Comparison of ENCODE assay signal across 24 cellular contexts in the genomic region with DNA sequence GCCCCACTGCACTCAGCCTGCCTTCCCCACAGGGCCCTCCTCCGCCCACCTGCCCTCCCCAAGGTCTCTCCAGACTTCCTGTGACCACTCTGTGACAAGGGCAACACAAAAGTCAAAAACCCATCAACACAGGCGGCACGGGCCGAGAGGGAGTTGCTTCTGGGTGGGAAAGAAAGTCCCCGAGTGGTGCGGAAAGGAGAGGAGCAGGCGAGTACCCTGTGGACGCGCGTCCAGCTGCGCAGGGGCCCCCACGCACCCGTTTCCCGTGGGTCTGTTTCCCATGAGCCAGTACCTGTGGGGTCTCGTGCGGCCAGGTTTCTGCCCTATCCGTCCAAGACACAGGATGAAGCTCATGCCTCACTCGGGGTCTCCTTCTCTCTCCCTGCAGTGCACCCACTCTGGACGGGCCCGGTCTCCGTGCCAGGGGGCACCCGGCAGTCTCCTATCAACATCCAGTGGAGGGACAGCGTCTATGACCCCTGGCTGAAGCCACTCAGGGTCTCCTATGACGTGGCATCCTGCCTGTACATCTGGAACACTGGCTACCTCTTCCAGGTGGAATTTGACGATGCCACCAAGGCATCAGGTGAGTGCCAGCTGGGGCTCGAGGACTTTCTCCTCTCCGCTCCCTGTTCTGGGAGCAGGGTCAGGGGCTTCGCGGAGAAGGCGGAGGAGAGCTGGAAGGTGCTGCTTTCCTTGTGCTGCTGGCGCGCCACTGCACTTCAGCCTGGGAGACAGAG. TPM values are rescaled to one million over a fixed set of nuclear protein-coding genes. Genes with fewer than 3 reads are reported as not detected.
"Had no signal": no experiment of that assay in that cellular context is flagged by ENCODE, and none has a peak within 500 bp of the region (broad histone marks: within the 10 kb centered on the region; RNA-seq: fewer than 3 reads in every experiment).

No MANE protein-coding gene starts in this region.

- H3K27me3 Mint-ChIP-seq: activated CD4-positive, alpha-beta memory T cell treated with anti-CD3 and anti-CD28 coated beads, Interleukin-2, amount 10 ng/mL, durations not matched to agents 7 days and 5 days; activated CD4-positive, alpha-beta T cell treated with anti-CD3 and anti-CD28 coated beads for 36 hours; central memory CD8-positive, alpha-beta T cell; natural killer cell treated with Interleukin-12 subunit alpha and Interleukin-12 subunit beta and Interleukin-15 and Interleukin-18, amount 100 ng/mL, for 72 hours had no signal

- H3K4me1 ChIP-seq: prostate gland, transverse colon had no signal

- H3K27ac Mint-ChIP-seq: activated CD4-positive, alpha-beta memory T cell treated with anti-CD3 and anti-CD28 coated beads, Interleukin-2, amount 10 ng/mL, durations not matched to agents 7 days and 5 days; activated CD4-positive, alpha-beta T cell treated with anti-CD3 and anti-CD28 coated beads for 36 hours; natural killer cell treated with Interleukin-12 subunit alpha and Interleukin-12 subunit beta and Interleukin-15 and Interleukin-18, amount 100 ng/mL, for 72 hours; T-helper 1 cell treated with Interleukin-12 subunit alpha and Interleukin-12 subunit beta and Interleukin-4 antibody, amounts not matched to agents 30 μg/mL and 1 μg/mL, for 36 hours had no signal

- H3K9me3 ChIP-seq: esophagus squamous epithelium, prostate gland, transverse colon had no signal

- H3K4me3 Mint-ChIP-seq: activated CD4-positive, alpha-beta memory T cell treated with anti-CD3 and anti-CD28 coated beads, Interleukin-2, amount 10 ng/mL, durations not matched to agents 7 days and 5 days; activated CD4-positive, alpha-beta T cell treated with anti-CD3 and anti-CD28 coated beads for 36 hours; central memory CD8-positive, alpha-beta T cell; natural killer cell treated with Interleukin-12 subunit alpha and Interleukin-12 subunit beta and Interleukin-15 and Interleukin-18, amount 100 ng/mL, for 72 hours; T-helper 1 cell treated with Interleukin-12 subunit alpha and Interleukin-12 subunit beta and Interleukin-4 antibody, amounts not matched to agents 30 μg/mL and 1 μg/mL, for 36 hours had no signal

- H3K4me3 ChIP-seq: esophagus squamous epithelium, prostate gland, transverse colon had no signal

- DNase-seq: activated CD4-positive, alpha-beta memory T cell treated with anti-CD3 and anti-CD28 coated beads, Interleukin-2, amount 10 ng/mL, durations not matched to agents 7 days and 5 days; activated CD4-positive, alpha-beta T cell treated with anti-CD3 and anti-CD28 coated beads for 36 hours; activated CD8-positive, alpha-beta memory T cell treated with anti-CD3 and anti-CD28 coated beads, Interleukin-2, amount 50 U/mL, for 4 hours; activated naive CD4-positive, alpha-beta T cell; anterior cingulate cortex; brain microvascular endothelial cell; effector CD8-positive, alpha-beta T cell; esophagus squamous epithelium; hippocampal formation; left ventricle myocardium superior; nucleus accumbens; small intestine; stimulated activated CD4-positive, alpha-beta T cell treated with anti-CD3 and anti-CD28 coated beads, Interleukin-4, amount 100 ng/mL, for 24 hours; stimulated activated naive CD4-positive, alpha-beta T cell treated with Interleukin-2 at 50 U/mL for 16 hours; substantia nigra; transverse colon had no signal

- H3K27me3 ChIP-seq: brain microvascular endothelial cell, esophagus squamous epithelium, transverse colon had no signal

- H3K36me3 ChIP-seq: brain microvascular endothelial cell, esophagus squamous epithelium, prostate gland, transverse colon had no signal

- H3K27ac ChIP-seq: brain microvascular endothelial cell, esophagus squamous epithelium, prostate gland, transverse colon had no signal

- H3K9me3 Mint-ChIP-seq: activated CD4-positive, alpha-beta memory T cell treated with anti-CD3 and anti-CD28 coated beads, Interleukin-2, amount 10 ng/mL, durations not matched to agents 7 days and 5 days; central memory CD8-positive, alpha-beta T cell; natural killer cell treated with Interleukin-12 subunit alpha and Interleukin-12 subunit beta and Interleukin-15 and Interleukin-18, amount 100 ng/mL, for 72 hours; T-helper 1 cell treated with Interleukin-12 subunit alpha and Interleukin-12 subunit beta and Interleukin-4 antibody, amounts not matched to agents 30 μg/mL and 1 μg/mL, for 36 hours had no signal

- H3K4me1 Mint-ChIP-seq: central memory CD8-positive, alpha-beta T cell had no signal

- H3K36me3 Mint-ChIP-seq: natural killer cell treated with Interleukin-12 subunit alpha and Interleukin-12 subunit beta and Interleukin-15 and Interleukin-18, amount 100 ng/mL, for 72 hours had no signal

RNA-seq across cellular contexts. Expression of gene MYL11, which starts 31.7 kb away (rescaled TPM):
- total RNA-seq: esophagus squamous epithelium, fibroblast of villous mesenchyme, kidney epithelial cell, left ventricle myocardium superior, mesenteric fat pad had no signal
- polyA plus RNA-seq: endothelial cell of umbilical vein had no signal
